In the genomic region with DNA sequence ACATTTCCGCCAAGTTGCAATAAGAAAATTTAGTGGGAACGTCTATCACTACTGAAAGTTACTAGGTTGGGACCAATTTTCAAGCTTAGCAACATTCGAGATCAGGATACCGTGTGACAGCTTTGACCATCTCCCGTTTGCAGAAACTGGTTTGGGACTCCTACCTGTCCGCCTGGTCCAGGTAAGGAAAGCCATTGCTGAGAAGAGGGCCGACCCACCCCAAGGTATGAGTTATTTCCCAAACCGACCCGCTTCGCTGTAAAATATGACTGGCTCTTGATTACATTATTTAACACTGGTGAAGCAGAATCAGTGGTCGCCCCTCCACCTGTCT, we compare ENCODE assay signal across 8 cellular contexts. TPM values are rescaled to one million over a fixed set of nuclear protein-coding genes. Genes with fewer than 3 reads are reported as not detected.
DNase-seq lines count a peak whose midpoint lies in the region; ATAC-seq, FAIRE-seq and TF ChIP-seq lines count a peak whose summit lies in the region.

No MANE protein-coding gene starts in this region.

- H3K27me3 ChIP-seq in OCI-LY1 (ENCODE audit: insufficient read depth, low read length) (no peaks in the 10 kb centered on the region), pancreas (no peaks in the 10 kb centered on the region)

- peaks cover 14% of the 10 kb centered on the region for H3K4me1 ChIP-seq in OCI-LY1 (ENCODE audit: insufficient read depth, low read length, severe bottlenecking)
- no peaks in the 10 kb centered on the region for H3K4me1 ChIP-seq in pancreas

- H3K27ac ChIP-seq in OCI-LY1 (ENCODE audit: low read depth, low read length, poor library complexity, severe bottlenecking) (no peak overlapping the region), pancreas (peak overlapping the region; percentile 85 to 93 (median 92))

- FAIRE-seq in pancreas (lab: Jason Lieb, UNC): no peak

- TF ChIP-seq CTCF in OCI-LY1 (IDR thresholded peaks at IDR 0.05; ENCODE audit: low read length) (no peak), epithelial cell of esophagus (IDR thresholded peaks at IDR 0.05; ENCODE audit: insufficient read depth, low read depth, low read length, missing control alignments) (no peak), pancreas (IDR thresholded peaks at IDR 0.05) (no peak)

- H3K9me2 ChIP-seq in OCI-LY1 (ENCODE audit: low read depth, low read length): no peaks in the 10 kb centered on the region

- no peak overlapping the region for H3K9ac ChIP-seq in OCI-LY1 (ENCODE audit: low read length)

- ATAC-seq in pancreas: peak; percentile 22 to 40 (median 28)

- peak overlapping the region; percentile 93 for H3K4me2 ChIP-seq in OCI-LY1 (ENCODE audit: low read length)

- WGBS in pancreas, 2 donors: 5 to 6% methylated on average over 11 of the region's 11 CpGs

- no peaks in the 10 kb centered on the region for H4K20me1 ChIP-seq in OCI-LY1 (ENCODE audit: insufficient read depth, low read length)

- no peak overlapping the region for H2AFZ ChIP-seq in OCI-LY1 (ENCODE audit: low read length)

- DNase-seq in ELR (ENCODE audit: low read depth): peak; percentile 9
- no peak for DNase-seq in epithelial cell of esophagus (ENCODE audit: low read depth)
- DNase-seq in pancreas: no peak
- DNase-seq in stimulated activated CD4-positive, alpha-beta T cell treated with anti-CD3 and anti-CD28 coated beads, Interleukin-4, amount 100 ng/mL, for 4 hours: no peak
- no peak for DNase-seq in NCI-H1105 treated with DMSO at 0.1 percent for 48 hours (lab: John Stamatoyannopoulos, UW)
- no peak for DNase-seq in ureter (ENCODE audit: low spot score)
- no peak for DNase-seq in HuH-7 (ENCODE audit: low spot score)

- intact Hi-C loops in pancreas (cut with DNase I): no loop called here

- H3K4me3 ChIP-seq in OCI-LY1 (ENCODE audit: low read depth, low read length, poor library complexity, severe bottlenecking) (peak overlapping the region; percentile 72), epithelial cell of esophagus (ENCODE audit: low read length) (peak overlapping the region; percentile 95), pancreas (peak overlapping the region; percentile 31 to 78 (median 61))

- no peaks in the 10 kb centered on the region for H3F3A ChIP-seq in OCI-LY1 (ENCODE audit: insufficient read depth, low read length)

- H3K79me2 ChIP-seq in OCI-LY1 (ENCODE audit: insufficient read depth, low read length): no peaks in the 10 kb centered on the region

- H3K9me3 ChIP-seq in OCI-LY1 (ENCODE audit: low read length): no peaks in the 10 kb centered on the region
- H3K9me3 ChIP-seq in pancreas: no peaks in the 10 kb centered on the region

- H3K36me3 ChIP-seq in OCI-LY1 (ENCODE audit: insufficient read depth, low read length) (no peaks in the 10 kb centered on the region), pancreas (no peaks in the 10 kb centered on the region)

RNA-seq across cellular contexts. Expression of a gene that starts 0.3 kb away (rescaled TPM):
- total RNA-seq in pancreas (1 to 10 TPM in 1 of 6 donors, under 1 TPM in 5; 0.63 to 1.8 (median 0.82) TPM), ureter (1.5 TPM)
- 1 to 10 TPM; 1.1 to 2.0 TPM for polyA plus RNA-seq in pancreas

RNA-seq across cellular contexts. Expression of a gene that starts 0.3 kb away (rescaled TPM):
- total RNA-seq in pancreas (10 to 100 TPM in 3 of 6 donors, 1 to 10 TPM in 3; 8.3 to 14.5 (median 9.8) TPM), ureter (30.2 TPM)
- polyA plus RNA-seq in pancreas: 10 to 100 TPM in 1 of 2 donors, 1 to 10 TPM in 1; 8.5 to 26.1 TPM

RNA-seq across cellular contexts. Expression of a gene that starts 56.0 kb away (rescaled TPM):
- total RNA-seq in pancreas (10 to 100 TPM in 2 of 6 donors, 1 to 10 TPM in 4; 7.3 to 17.6 (median 8.9) TPM), ureter (33.8 TPM)
- 1 to 10 TPM; 3.1 to 6.4 TPM for polyA plus RNA-seq in pancreas
